ENCODE assay signal across 17 cellular contexts in genomic region chr19:46447824-46448223, GRCh38. TPM values are rescaled to one million over a fixed set of nuclear protein-coding genes. Genes with fewer than 3 reads are reported as not detected.
"Had no signal": no experiment of that assay in that cellular context is flagged by ENCODE, and none has a peak within 500 bp of the region (broad histone marks: within the 10 kb centered on the region; RNA-seq: fewer than 3 reads in every experiment).

No MANE protein-coding gene starts in this region.

- H3K27ac ChIP-seq: right lobe of liver, SK-N-MC had no signal

- H3K27me3 ChIP-seq: right lobe of liver, spleen had no signal

- H3K36me3 ChIP-seq: right lobe of liver, spleen had no signal

- H3K9me3 ChIP-seq: right lobe of liver had no signal

- H3K4me3 ChIP-seq: right lobe of liver, SK-N-MC, spleen had no signal

- DNase-seq: activated B cell treated with CpG ODN at 0.5 μM for 24 hours; activated CD4-positive, alpha-beta T cell treated with anti-CD3 and anti-CD28 coated beads, Interleukin-2, amount 50 U/mL, for 1 hour; activated effector memory CD4-positive, alpha-beta T cell treated with anti-CD3 and anti-CD28 coated beads, Interleukin-2, amount 50 U/mL, for 16 hours; activated T-cell treated with anti-CD3 and anti-CD28 coated beads, Interleukin-2, amount 50 U/mL, for 24 hours; amygdala; effector CD4-positive, alpha-beta T cell; foreskin melanocyte; head of caudate nucleus; right lobe of liver; spleen; stimulated activated CD4-positive, alpha-beta T cell treated with anti-CD3 and anti-CD28 coated beads, Interleukin-1b, Interleukin-23, amount 100 ng/mL, for 48 hours; stimulated activated naive B cell treated with anti-CD40 and anti-IgM and Interleukin-4, amounts not matched to agents 10 μg/mL and 1 μg/mL and 100 μg/mL, for 72 hours had no signal

- H3K4me1 ChIP-seq: right lobe of liver had no signal

RNA-seq across cellular contexts. Expression of gene PNMA8C, which starts 19.1 kb away (rescaled TPM):
- total RNA-seq: activated B cell treated with CpG ODN at 0.5 μM for 24 hours, bronchial epithelial cell, right lobe of liver, spleen, subcutaneous adipose tissue had no signal
- polyA plus RNA-seq: keratinocyte, liver had no signal

RNA-seq across cellular contexts. Expression of gene PNMA8A, which starts 23.5 kb away (rescaled TPM):
- total RNA-seq: activated B cell treated with CpG ODN at 0.5 μM for 24 hours had no signal

RNA-seq across cellular contexts. Expression of gene CCDC8, which starts 34.5 kb away (rescaled TPM):
- total RNA-seq: activated B cell treated with CpG ODN at 0.5 μM for 24 hours had no signal

RNA-seq across cellular contexts. Expression of gene PNMA8B, which starts 47.8 kb away (rescaled TPM):
- polyA plus RNA-seq: keratinocyte had no signal
